Comparison of ENCODE assay signal across 17 cellular contexts in genomic region chr10:130992802-130993523, GRCh38.
DNase-seq lines count a peak whose midpoint lies in the region; ATAC-seq, FAIRE-seq and TF ChIP-seq lines count a peak whose summit lies in the region.
"Had no signal": no experiment of that assay in that cellular context is flagged by ENCODE, and none has a peak within 500 bp of the region (broad histone marks: within the 10 kb centered on the region; RNA-seq: fewer than 3 reads in every experiment).

No MANE protein-coding gene starts in this region.

- H3K27ac Mint-ChIP-seq in activated CD4-positive, alpha-beta T cell treated with anti-CD3 and anti-CD28 coated beads, Interleukin-2, amount 10 ng/mL, durations not matched to agents 7 days and 5 days: no peak overlapping the region
- no peak overlapping the region for H3K27ac Mint-ChIP-seq in activated CD4-positive, alpha-beta T cell treated with anti-CD3 and anti-CD28 coated beads for 36 hours
- no peak overlapping the region for H3K27ac Mint-ChIP-seq in endothelial cell (ENCODE audit: unreplicated experiment)
- H3K27ac Mint-ChIP-seq: CD14-positive monocyte; CD4-positive, alpha-beta memory T cell; H9 had no signal

- H2AK5ac ChIP-seq in neuronal stem cell (ENCODE audit: low read depth, low read length): no peak overlapping the region

- no peak for TF ChIP-seq RAD21 in A549 (conservative IDR thresholded peaks at IDR 0.05 in 1 of 2, IDR thresholded peaks at IDR 0.05 in 1 of 2)

- no peak overlapping the region for H3K4ac ChIP-seq in neuronal stem cell (ENCODE audit: low read length)

- H2BK12ac ChIP-seq in neuronal stem cell (ENCODE audit: low read length): no peak overlapping the region

- H3K9me3 ChIP-seq in A549 (no peaks in the 10 kb centered on the region), neuronal stem cell (replicated peaks in 1 of 2; ENCODE audit: control insufficient read depth in 2 of 2, insufficient read depth in 1 of 2, low read depth in 1 of 2, low read length in 2 of 2) (no peaks in the 10 kb centered on the region)

- no peak overlapping the region for H2BK15ac ChIP-seq in neuronal stem cell (ENCODE audit: low read length)

- H2BK5ac ChIP-seq in neuronal stem cell (ENCODE audit: low read length): no peak overlapping the region

- H3K4me3 Mint-ChIP-seq in activated CD4-positive, alpha-beta T cell treated with anti-CD3 and anti-CD28 coated beads, Interleukin-2, amount 10 ng/mL, durations not matched to agents 7 days and 5 days: no peak overlapping the region
- no peak overlapping the region for H3K4me3 Mint-ChIP-seq in activated CD4-positive, alpha-beta T cell treated with anti-CD3 and anti-CD28 coated beads for 36 hours
- H3K4me3 Mint-ChIP-seq in endothelial cell (ENCODE audit: unreplicated experiment): peak overlapping the region; percentile 71
- H3K4me3 Mint-ChIP-seq: CD14-positive monocyte; CD4-positive, alpha-beta memory T cell; H9 had no signal

- H3K27me3 ChIP-seq in neuronal stem cell (ENCODE audit: control insufficient read depth in 3 of 3, insufficient read depth in 3 of 3, low read depth in 1 of 3, low read length in 3 of 3): no peaks in the 10 kb centered on the region

- no peak for TF ChIP-seq CTCF in A549 (IDR thresholded peaks at IDR 0.05)
- TF ChIP-seq CTCF in endothelial cell (IDR thresholded peaks at IDR 0.05; ENCODE audit: unreplicated experiment): no peak

- H4K8ac ChIP-seq in neuronal stem cell (ENCODE audit: low read depth, low read length): no peak overlapping the region

- H3K79me1 ChIP-seq in neuronal stem cell (ENCODE audit: low read depth, low read length): no peaks in the 10 kb centered on the region

- TF ChIP-seq EP300 in A549 (IDR thresholded peaks at IDR 0.05): no peak

- H4K91ac ChIP-seq in neuronal stem cell (ENCODE audit: low read depth, low read length, poor library complexity): no peak overlapping the region

- no peak overlapping the region for H3K14ac ChIP-seq in neuronal stem cell (ENCODE audit: low read length)

- H2BK120ac ChIP-seq in neuronal stem cell (ENCODE audit: low read depth, low read length): no peak overlapping the region

- CTCF ChIA-PET in activated CD4-positive, alpha-beta T cell treated with anti-CD3 and anti-CD28 coated beads, Interleukin-2, amount 10 ng/mL, durations not matched to agents 7 days and 5 days (lab: Charles Lee): no interaction called here
- CTCF ChIA-PET in activated CD4-positive, alpha-beta T cell treated with anti-CD3 and anti-CD28 coated beads for 36 hours (lab: Charles Lee): no interaction called here
- CTCF ChIA-PET in A549 (lab: Yijun Ruan, JAX): no interaction called here

- H3K9ac ChIP-seq in neuronal stem cell (ENCODE audit: low read depth, low read length, poor library complexity): no peak overlapping the region
- H3K9ac ChIP-seq: BLaER1 had no signal

- 0% methylated on average over 6 of the region's 14 CpGs for WGBS in A549 (ENCODE audit: missing lambda C conversion rate)
- WGBS in neuronal stem cell (ENCODE audit: extremely low coverage in 2 of 2, insufficient read length in 2 of 2, insufficient replicate concordance in 1 of 2), 2 donors: no CpG with 5 or more reads among the region's 14 CpGs

- FAIRE-seq in A549 (lab: Jason Lieb, UNC): no peak

- H3K4me2 ChIP-seq in A549: no peak overlapping the region
- no peak overlapping the region for H3K4me2 ChIP-seq in neuronal stem cell (ENCODE audit: insufficient read depth, low read length, poor library complexity, severe bottlenecking)

- no peak for ATAC-seq in activated CD4-positive, alpha-beta T cell treated with anti-CD3 and anti-CD28 coated beads for 36 hours
- ATAC-seq in A549: no peak
- ATAC-seq in HG02938 (IDR thresholded peaks at IDR 0.05; ENCODE audit: unreplicated experiment): no peak

- H3K4me3 ChIP-seq in A549: no peak overlapping the region
- no peak overlapping the region for H3K4me3 ChIP-seq in neuronal stem cell (ENCODE audit: low read length in 2 of 2)
- H3K4me3 ChIP-seq: BLaER1 had no signal

- POLR2A ChIA-PET in activated CD4-positive, alpha-beta T cell treated with anti-CD3 and anti-CD28 coated beads, Interleukin-2, amount 10 ng/mL, durations not matched to agents 7 days and 5 days (lab: Charles Lee): no interaction called here
- POLR2A ChIA-PET in activated CD4-positive, alpha-beta T cell treated with anti-CD3 and anti-CD28 coated beads for 36 hours (lab: Charles Lee): no interaction called here
- POLR2A ChIA-PET in A549 (lab: Yijun Ruan, JAX): no interaction called here

- H2AFZ ChIP-seq in neuronal stem cell (ENCODE audit: low read length): no peak overlapping the region

- DNase-seq in activated CD4-positive, alpha-beta T cell treated with anti-CD3 and anti-CD28 coated beads, Interleukin-2, amount 10 ng/mL, durations not matched to agents 7 days and 5 days: peak; percentile 0
- DNase-seq in activated CD4-positive, alpha-beta T cell treated with anti-CD3 and anti-CD28 coated beads for 36 hours: no peak
- no peak for DNase-seq in A549 (ENCODE audit: low read depth in 1 of 2, low spot score in 1 of 2)
- no peak for DNase-seq in endothelial cell (ENCODE audit: low spot score)
- no peak for DNase-seq in neuronal stem cell (ENCODE audit: low spot score)
- no peak for DNase-seq in retina
- DNase-seq in stimulated activated CD4-positive, alpha-beta T cell treated with anti-CD3 and anti-CD28 coated beads, Interleukin-15, amount 100 ng/mL, for 24 hours: no peak
- DNase-seq: CD4-positive, alpha-beta memory T cell; DMS153; DMS79 treated with DMSO at 0.1 percent for 48 hours; GF-D8; GOT3; H9 had no signal

- no peaks in the 10 kb centered on the region for H3K36me3 ChIP-seq in neuronal stem cell (replicated peaks in 1 of 2; ENCODE audit: control insufficient read depth in 2 of 2, insufficient read depth in 2 of 2, low read length in 2 of 2)
- H3K36me3 ChIP-seq: BLaER1 had no signal

- no peaks in the 10 kb centered on the region for H3K4me1 Mint-ChIP-seq in activated CD4-positive, alpha-beta T cell treated with anti-CD3 and anti-CD28 coated beads, Interleukin-2, amount 10 ng/mL, durations not matched to agents 7 days and 5 days
- no peaks in the 10 kb centered on the region for H3K4me1 Mint-ChIP-seq in activated CD4-positive, alpha-beta T cell treated with anti-CD3 and anti-CD28 coated beads for 36 hours
- no peaks in the 10 kb centered on the region for H3K4me1 Mint-ChIP-seq in endothelial cell (ENCODE audit: unreplicated experiment)
- H3K4me1 Mint-ChIP-seq: CD14-positive monocyte; CD4-positive, alpha-beta memory T cell had no signal

- intact Hi-C loops in activated CD4-positive, alpha-beta T cell treated with anti-CD3 and anti-CD28 coated beads for 36 hours (cut with DNase I, micrococcal nuclease): no loop called here

- no peaks in the 10 kb centered on the region for H3K9me3 Mint-ChIP-seq in activated CD4-positive, alpha-beta T cell treated with anti-CD3 and anti-CD28 coated beads, Interleukin-2, amount 10 ng/mL, durations not matched to agents 7 days and 5 days
- no peaks in the 10 kb centered on the region for H3K9me3 Mint-ChIP-seq in activated CD4-positive, alpha-beta T cell treated with anti-CD3 and anti-CD28 coated beads for 36 hours (ENCODE audit: low read depth)
- peaks cover 56% of the 10 kb centered on the region for H3K9me3 Mint-ChIP-seq in endothelial cell (ENCODE audit: unreplicated experiment)

- TF ChIP-seq POLR2A in A549 (IDR thresholded peaks at IDR 0.05; ENCODE audit: low read length): no peak

- H3K36me3 Mint-ChIP-seq in activated CD4-positive, alpha-beta T cell treated with anti-CD3 and anti-CD28 coated beads, Interleukin-2, amount 10 ng/mL, durations not matched to agents 7 days and 5 days (ENCODE audit: low read depth): no peaks in the 10 kb centered on the region
- H3K36me3 Mint-ChIP-seq in activated CD4-positive, alpha-beta T cell treated with anti-CD3 and anti-CD28 coated beads for 36 hours (ENCODE audit: low read depth): no peaks in the 10 kb centered on the region
- H3K36me3 Mint-ChIP-seq in endothelial cell (ENCODE audit: low read depth, unreplicated experiment): peaks cover 18% of the 10 kb centered on the region
- H3K36me3 Mint-ChIP-seq: CD14-positive monocyte; CD4-positive, alpha-beta memory T cell had no signal

- peak overlapping the region; percentile 3 for H3K23ac ChIP-seq in neuronal stem cell (ENCODE audit: low read depth, low read length, poor library complexity)

- no peaks in the 10 kb centered on the region for H3K27me3 Mint-ChIP-seq in activated CD4-positive, alpha-beta T cell treated with anti-CD3 and anti-CD28 coated beads, Interleukin-2, amount 10 ng/mL, durations not matched to agents 7 days and 5 days
- H3K27me3 Mint-ChIP-seq in activated CD4-positive, alpha-beta T cell treated with anti-CD3 and anti-CD28 coated beads for 36 hours: no peaks in the 10 kb centered on the region
- peaks cover 8% of the 10 kb centered on the region for H3K27me3 Mint-ChIP-seq in endothelial cell (ENCODE audit: unreplicated experiment)

- H3K4me1 ChIP-seq in A549: no peaks in the 10 kb centered on the region
- no peaks in the 10 kb centered on the region for H3K4me1 ChIP-seq in neuronal stem cell (ENCODE audit: control insufficient read depth in 2 of 2, insufficient read depth in 1 of 2, low read depth in 1 of 2, low read length in 2 of 2)

- no peak overlapping the region for H3K18ac ChIP-seq in neuronal stem cell (ENCODE audit: low read length)

- no peak overlapping the region for H3K27ac ChIP-seq in A549
- H3K27ac ChIP-seq in neuronal stem cell (replicated peaks; ENCODE audit: low read length): no peak overlapping the region
- H3K27ac ChIP-seq: 22Rv1, BLaER1 had no signal

TF ChIP-seq in A549, 52 proteins besides CTCF, POLR2A, EP300 and RAD21:
- TF ChIP-seq MAFK (IDR thresholded peaks at IDR 0.05; ENCODE audit: partially characterized antibody): peak; percentile 58
- TF ChIP-seq JUN (IDR thresholded peaks at IDR 0.05): no peak
